Comparison of ENCODE assay signal across 39 cellular contexts in the genomic region with DNA sequence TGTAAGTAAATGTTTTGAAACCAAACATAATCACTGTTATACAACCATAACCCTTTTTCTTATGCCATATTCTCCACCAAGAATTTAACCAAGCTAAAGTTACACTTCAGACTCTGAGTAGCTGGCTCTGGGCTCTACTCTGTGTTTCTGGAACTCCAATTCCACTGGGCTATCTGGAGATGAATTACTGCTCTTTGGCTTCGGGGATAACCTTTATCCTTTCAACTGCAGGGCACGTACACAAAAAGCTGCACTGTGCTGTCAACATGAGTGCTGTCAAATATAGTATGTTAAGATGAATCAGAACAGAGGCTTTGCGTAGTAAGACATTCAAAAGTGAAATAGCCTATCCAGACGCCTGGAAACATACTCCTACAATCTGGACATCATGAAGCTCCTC.
"Had no signal": no experiment of that assay in that cellular context is flagged by ENCODE, and none has a peak within 500 bp of the region (broad histone marks: within the 10 kb centered on the region; RNA-seq: fewer than 3 reads in every experiment).

No MANE protein-coding gene starts in this region.

- H3K4me3 Mint-ChIP-seq: activated B cell treated with CpG ODN at 0.5 μM for 24 hours; activated CD4-positive, alpha-beta memory T cell treated with anti-CD3 and anti-CD28 coated beads for 36 hours; activated CD4-positive, alpha-beta T cell treated with anti-CD3 and anti-CD28 coated beads, Interleukin-2, amount 10 ng/mL, durations not matched to agents 24 days and 14 days; activated CD8-positive, alpha-beta T cell treated with anti-CD3 and anti-CD28 coated beads for 36 hours; activated naive CD4-positive, alpha-beta T cell treated with anti-CD3 and anti-CD28 coated beads for 36 hours; activated naive CD8-positive, alpha-beta T cell treated with anti-CD3 and anti-CD28 coated beads for 36 hours; activated T-cell treated with anti-CD3 and anti-CD28 coated beads, Interleukin-2, amount 50 U/mL, for 4 hours; activated T-cell treated with anti-CD3 and anti-CD28 coated beads, Interleukin-2, amount 50 U/mL, for 72 hours; activated T-helper 1 cell treated with anti-CD3 and anti-CD28 coated beads, Interleukin-12 subunit alpha, Interleukin-12 subunit beta, Interleukin-2, Interleukin-4 antibody, amounts not matched to agents 30 ng/mL and 10 ng/mL and 1 ng/mL, durations not matched to agents 14 hours and 24 hours and 36 hours; activated T-helper 17 cell treated with anti-CD3 and anti-CD28 coated beads, Interleukin-2, amount 50 U/mL, for 72 hours; central memory CD8-positive, alpha-beta T cell; T-helper 1 cell treated with Interleukin-12 subunit alpha and Interleukin-12 subunit beta and Interleukin-4 antibody, amounts not matched to agents 30 μg/mL and 1 μg/mL, for 36 hours; T-helper 2 cell treated with Interferon-gamma antibody and Interleukin-4, amounts not matched to agents 5 μg/mL and 100 μg/mL, for 36 hours had no signal

- H3K36me3 Mint-ChIP-seq: activated CD4-positive, alpha-beta memory T cell treated with anti-CD3 and anti-CD28 coated beads for 36 hours; activated naive CD4-positive, alpha-beta T cell treated with anti-CD3 and anti-CD28 coated beads, Interleukin-2, amount 50 U/mL, for 72 hours; activated naive CD8-positive, alpha-beta T cell treated with anti-CD3 and anti-CD28 coated beads for 36 hours had no signal

- H3K4me1 ChIP-seq: body of pancreas, breast epithelium had no signal

- FAIRE-seq: astrocyte, TTC549 had no signal

- H3K27me3 Mint-ChIP-seq: activated B cell treated with CpG ODN at 0.5 μM for 24 hours; activated CD4-positive, alpha-beta memory T cell treated with anti-CD3 and anti-CD28 coated beads for 36 hours; activated CD4-positive, alpha-beta T cell treated with anti-CD3 and anti-CD28 coated beads, Interleukin-2, amount 10 ng/mL, durations not matched to agents 24 days and 14 days; activated CD8-positive, alpha-beta T cell treated with anti-CD3 and anti-CD28 coated beads for 36 hours; activated naive CD8-positive, alpha-beta T cell treated with anti-CD3 and anti-CD28 coated beads for 36 hours; activated T-helper 17 cell treated with anti-CD3 and anti-CD28 coated beads, Interleukin-2, amount 50 U/mL, for 72 hours; central memory CD8-positive, alpha-beta T cell had no signal

- ATAC-seq: activated CD8-positive, alpha-beta T cell treated with anti-CD3 and anti-CD28 coated beads for 36 hours; activated naive CD4-positive, alpha-beta T cell treated with anti-CD3 and anti-CD28 coated beads, Interleukin-2, amount 50 U/mL, for 72 hours; activated T-cell treated with anti-CD3 and anti-CD28 coated beads, Interleukin-2, amount 50 U/mL, for 4 hours; activated T-cell treated with anti-CD3 and anti-CD28 coated beads, Interleukin-2, amount 50 U/mL, for 72 hours; activated T-helper 17 cell treated with anti-CD3 and anti-CD28 coated beads, Interleukin-2, amount 50 U/mL, for 72 hours; body of pancreas had no signal

- H3K27ac Mint-ChIP-seq: activated B cell treated with CpG ODN at 0.5 μM for 24 hours; activated CD4-positive, alpha-beta memory T cell treated with anti-CD3 and anti-CD28 coated beads for 36 hours; activated CD4-positive, alpha-beta T cell treated with anti-CD3 and anti-CD28 coated beads, Interleukin-2, amount 10 ng/mL, durations not matched to agents 24 days and 14 days; activated CD8-positive, alpha-beta T cell treated with anti-CD3 and anti-CD28 coated beads for 36 hours; activated naive CD4-positive, alpha-beta T cell treated with anti-CD3 and anti-CD28 coated beads for 36 hours; activated naive CD4-positive, alpha-beta T cell treated with anti-CD3 and anti-CD28 coated beads, Interleukin-2, amount 50 U/mL, for 72 hours; activated naive CD8-positive, alpha-beta T cell treated with anti-CD3 and anti-CD28 coated beads for 36 hours; activated T-cell treated with anti-CD3 and anti-CD28 coated beads, Interleukin-2, amount 50 U/mL, for 72 hours; activated T-helper 1 cell treated with anti-CD3 and anti-CD28 coated beads, Interleukin-12 subunit alpha, Interleukin-12 subunit beta, Interleukin-2, Interleukin-4 antibody, amounts not matched to agents 30 ng/mL and 10 ng/mL and 1 ng/mL, durations not matched to agents 14 hours and 24 hours and 36 hours; activated T-helper 17 cell treated with anti-CD3 and anti-CD28 coated beads, Interleukin-2, amount 50 U/mL, for 72 hours; T-helper 1 cell treated with Interleukin-12 subunit alpha and Interleukin-12 subunit beta and Interleukin-4 antibody, amounts not matched to agents 30 μg/mL and 1 μg/mL, for 36 hours; T-helper 2 cell treated with Interferon-gamma antibody and Interleukin-4, amounts not matched to agents 5 μg/mL and 100 μg/mL, for 36 hours had no signal

- H3K4me3 ChIP-seq: adrenal gland, body of pancreas, breast epithelium had no signal

- H3K9me3 Mint-ChIP-seq: activated B cell treated with CpG ODN at 0.5 μM for 24 hours; activated CD4-positive, alpha-beta memory T cell treated with anti-CD3 and anti-CD28 coated beads for 36 hours; activated CD4-positive, alpha-beta T cell treated with anti-CD3 and anti-CD28 coated beads, Interleukin-2, amount 10 ng/mL, durations not matched to agents 24 days and 14 days; activated CD8-positive, alpha-beta T cell treated with anti-CD3 and anti-CD28 coated beads for 36 hours; activated naive CD4-positive, alpha-beta T cell treated with anti-CD3 and anti-CD28 coated beads for 36 hours; activated naive CD4-positive, alpha-beta T cell treated with anti-CD3 and anti-CD28 coated beads, Interleukin-2, amount 50 U/mL, for 72 hours; activated naive CD8-positive, alpha-beta T cell treated with anti-CD3 and anti-CD28 coated beads for 36 hours; activated T-cell treated with anti-CD3 and anti-CD28 coated beads, Interleukin-2, amount 50 U/mL, for 4 hours; activated T-cell treated with anti-CD3 and anti-CD28 coated beads, Interleukin-2, amount 50 U/mL, for 72 hours; activated T-helper 1 cell treated with anti-CD3 and anti-CD28 coated beads, Interleukin-12 subunit alpha, Interleukin-12 subunit beta, Interleukin-2, Interleukin-4 antibody, amounts not matched to agents 30 ng/mL and 10 ng/mL and 1 ng/mL, durations not matched to agents 14 hours and 24 hours and 36 hours; activated T-helper 17 cell treated with anti-CD3 and anti-CD28 coated beads, Interleukin-2, amount 50 U/mL, for 72 hours; central memory CD8-positive, alpha-beta T cell; T-helper 1 cell treated with Interleukin-12 subunit alpha and Interleukin-12 subunit beta and Interleukin-4 antibody, amounts not matched to agents 30 μg/mL and 1 μg/mL, for 36 hours; T-helper 2 cell treated with Interferon-gamma antibody and Interleukin-4, amounts not matched to agents 5 μg/mL and 100 μg/mL, for 36 hours had no signal

- H3K27ac ChIP-seq: adrenal gland, body of pancreas, brain microvascular endothelial cell, breast epithelium, VCaP had no signal

- H3K36me3 ChIP-seq: adrenal gland, brain microvascular endothelial cell, breast epithelium had no signal

- H3K4me1 Mint-ChIP-seq: activated B cell treated with CpG ODN at 0.5 μM for 24 hours; activated CD4-positive, alpha-beta T cell treated with anti-CD3 and anti-CD28 coated beads, Interleukin-2, amount 10 ng/mL, durations not matched to agents 24 days and 14 days; activated naive CD8-positive, alpha-beta T cell treated with anti-CD3 and anti-CD28 coated beads for 36 hours; activated T-helper 17 cell treated with anti-CD3 and anti-CD28 coated beads, Interleukin-2, amount 50 U/mL, for 72 hours; central memory CD8-positive, alpha-beta T cell had no signal

- H3K27me3 ChIP-seq: adrenal gland, body of pancreas, brain microvascular endothelial cell, breast epithelium had no signal

- DNase-seq: activated B cell treated with CpG ODN at 0.5 μM for 24 hours; activated CD4-positive, alpha-beta memory T cell treated with anti-CD3 and anti-CD28 coated beads for 36 hours; activated CD4-positive, alpha-beta T cell treated with anti-CD3 and anti-CD28 coated beads for 4 hours; activated CD4-positive, alpha-beta T cell treated with anti-CD3 and anti-CD28 coated beads, Interleukin-2, amount 10 ng/mL, durations not matched to agents 24 days and 14 days; activated CD4-positive, alpha-beta T cell treated with anti-CD3 and anti-CD28 coated beads, Interleukin-2, amount 50 U/mL, for 1 hour; activated CD4-positive, alpha-beta T cell treated with anti-CD3 and anti-CD28 coated beads, Interleukin-2, amount 50 U/mL, for 4 hours; activated CD4-positive, CD25-positive, alpha-beta regulatory T cell treated with anti-CD3 and anti-CD28 coated beads, Interleukin-2, amount 50 U/mL, for 72 hours; activated CD8-positive, alpha-beta memory T cell treated with anti-CD3 and anti-CD28 coated beads, Interleukin-2, amount 50 U/mL, for 4 hours; activated CD8-positive, alpha-beta T cell treated with anti-CD3 and anti-CD28 coated beads for 36 hours; activated effector memory CD4-positive, alpha-beta T cell treated with anti-CD3 and anti-CD28 coated beads, Interleukin-2, amount 50 U/mL, for 16 hours; activated gamma-delta T cell treated with Interleukin-2 at 50 U/mL for 16 hours; activated naive CD4-positive, alpha-beta T cell; activated naive CD4-positive, alpha-beta T cell treated with anti-CD3 and anti-CD28 coated beads for 36 hours; activated naive CD4-positive, alpha-beta T cell treated with anti-CD3 and anti-CD28 coated beads, Interleukin-2, amount 50 U/mL, for 16 hours; activated naive CD8-positive, alpha-beta T cell treated with anti-CD3 and anti-CD28 coated beads for 36 hours; activated T-cell treated with anti-CD3 and anti-CD28 coated beads for 4 hours; activated T-cell treated with anti-CD3 and anti-CD28 coated beads, Interleukin-2, amount 50 U/mL, for 1 hour; activated T-cell treated with anti-CD3 and anti-CD28 coated beads, Interleukin-2, amount 50 U/mL, for 4 hours; activated T-cell treated with anti-CD3 and anti-CD28 coated beads, Interleukin-2, amount 50 U/mL, for 72 hours; adrenal gland; amniotic stem cell; aorta; body of pancreas; brain microvascular endothelial cell; caudate nucleus; SW 1271; T-helper 1 cell; T-helper 2 cell; T-helper 9 cell had no signal

- H3K9me3 ChIP-seq: adrenal gland, body of pancreas, breast epithelium had no signal
